In the genomic region with DNA sequence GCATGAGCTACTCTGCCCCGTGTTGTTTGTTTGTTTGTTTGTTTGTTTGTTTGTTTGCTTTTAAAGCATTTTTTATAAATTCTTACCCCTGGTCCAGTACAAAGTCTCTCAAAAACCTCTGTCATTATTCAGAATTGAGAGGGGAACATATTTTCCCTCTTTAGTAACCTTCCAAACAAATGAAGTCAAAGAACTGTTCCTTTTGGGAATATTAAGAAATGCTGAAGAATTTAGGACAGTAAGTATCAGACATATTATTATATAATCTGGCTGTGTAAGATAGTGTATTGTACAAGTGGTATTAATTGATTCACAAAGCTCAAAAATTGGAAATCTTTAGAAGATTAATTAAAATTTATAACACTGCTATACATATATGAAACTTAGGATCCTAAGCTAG, we compare ENCODE assay signal across 27 cellular contexts. TPM values are rescaled to one million over a fixed set of nuclear protein-coding genes. Genes with fewer than 3 reads are reported as not detected.
DNase-seq lines count a peak whose midpoint lies in the region; ATAC-seq and TF ChIP-seq lines count a peak whose summit lies in the region.
"Had no signal": no experiment of that assay in that cellular context is flagged by ENCODE, and none has a peak within 500 bp of the region (broad histone marks: within the 10 kb centered on the region; RNA-seq: fewer than 3 reads in every experiment).

No MANE protein-coding gene starts in this region.

- no peaks in the 10 kb centered on the region for H3K79me2 ChIP-seq in trophoblast cell (ENCODE audit: control insufficient read depth, insufficient read depth, low read length, poor library complexity)

- H3K27me3 ChIP-seq in left ventricle myocardium inferior (ENCODE audit: low read depth): no peaks in the 10 kb centered on the region
- no peaks in the 10 kb centered on the region for H3K27me3 ChIP-seq in right atrium auricular region
- no peaks in the 10 kb centered on the region for H3K27me3 ChIP-seq in Panc1 (ENCODE audit: control insufficient read depth, insufficient read depth, low read length)
- no peaks in the 10 kb centered on the region for H3K27me3 ChIP-seq in SJSA1 (replicated peaks)
- H3K27me3 ChIP-seq in trophoblast cell (ENCODE audit: insufficient read depth, low read length): no peaks in the 10 kb centered on the region
- H3K27me3 ChIP-seq: BE2C, BLaER1 had no signal

- H3K18ac ChIP-seq in trophoblast cell (ENCODE audit: low read length): no peak overlapping the region

- H3K27ac Mint-ChIP-seq in activated naive CD4-positive, alpha-beta T cell treated with anti-CD3 and anti-CD28 coated beads, Interleukin-2, amount 10 ng/mL, durations not matched to agents 7 days and 5 days: no peak overlapping the region
- H3K27ac Mint-ChIP-seq: CD14-positive monocyte; CD4-positive, alpha-beta memory T cell; CD4-positive, CD25-positive, alpha-beta regulatory T cell; CD8-positive, alpha-beta memory T cell had no signal

- BruUV-seq in Panc1 (replicated peaks; lab: Mats Ljungman, UMichigan): no TSS peak

- H3K36me3 ChIP-seq in left ventricle myocardium inferior: no peaks in the 10 kb centered on the region
- no peaks in the 10 kb centered on the region for H3K36me3 ChIP-seq in right atrium auricular region
- H3K36me3 ChIP-seq in Panc1 (ENCODE audit: control insufficient read depth, insufficient read depth, low read length): no peaks in the 10 kb centered on the region
- no peaks in the 10 kb centered on the region for H3K36me3 ChIP-seq in SJSA1
- no peaks in the 10 kb centered on the region for H3K36me3 ChIP-seq in trophoblast cell (ENCODE audit: control insufficient read depth in 1 of 2, insufficient read depth in 2 of 2, low read length in 2 of 2)
- H3K36me3 ChIP-seq: BE2C, BLaER1 had no signal

- H4K12ac ChIP-seq in trophoblast cell (ENCODE audit: low read depth, low read length): no peak overlapping the region

- H3K9me3 ChIP-seq in left ventricle myocardium inferior (replicated peaks): no peaks in the 10 kb centered on the region
- H3K9me3 ChIP-seq in right atrium auricular region: no peaks in the 10 kb centered on the region
- no peaks in the 10 kb centered on the region for H3K9me3 ChIP-seq in Panc1 (ENCODE audit: control insufficient read depth, insufficient read depth, low read depth, low read length)
- H3K9me3 ChIP-seq in SJSA1 (replicated peaks): no peaks in the 10 kb centered on the region
- H3K9me3 ChIP-seq in trophoblast cell (ENCODE audit: insufficient read depth, low read depth, low read length): no peaks in the 10 kb centered on the region
- H3K9me3 ChIP-seq: BE2C, BLaER1 had no signal

- H3K4me3 Mint-ChIP-seq in activated naive CD4-positive, alpha-beta T cell treated with anti-CD3 and anti-CD28 coated beads, Interleukin-2, amount 10 ng/mL, durations not matched to agents 7 days and 5 days: no peak overlapping the region
- H3K4me3 Mint-ChIP-seq: CD14-positive monocyte; CD4-positive, alpha-beta memory T cell; CD4-positive, CD25-positive, alpha-beta regulatory T cell; CD8-positive, alpha-beta memory T cell had no signal

- no peak overlapping the region for H2BK5ac ChIP-seq in trophoblast cell (ENCODE audit: low read depth, low read length, poor library complexity)

- in situ Hi-C loops in Panc1 (cut with HindIII; ENCODE audit: low pct_unique_long_range_greater_than_20kb, low sequenced_read_pairs): no loop called here

- no peak overlapping the region for H2AK5ac ChIP-seq in trophoblast cell (ENCODE audit: low read length)

- H3K4ac ChIP-seq in trophoblast cell (ENCODE audit: low read depth, low read length): no peak overlapping the region

- POLR2A ChIA-PET in Panc1 (lab: Charles Lee): no interaction called here

- TF ChIP-seq CTCF in left ventricle myocardium inferior (IDR thresholded peaks at IDR 0.05; ENCODE audit: borderline replicate concordance): no peak
- no peak for TF ChIP-seq CTCF in right atrium auricular region (IDR thresholded peaks at IDR 0.05)
- no peak for TF ChIP-seq CTCF in Panc1 (IDR thresholded peaks at IDR 0.05)

- H3K36me3 Mint-ChIP-seq in activated naive CD4-positive, alpha-beta T cell treated with anti-CD3 and anti-CD28 coated beads, Interleukin-2, amount 10 ng/mL, durations not matched to agents 7 days and 5 days: no peaks in the 10 kb centered on the region
- H3K36me3 Mint-ChIP-seq: CD14-positive monocyte; CD4-positive, alpha-beta memory T cell; CD4-positive, CD25-positive, alpha-beta regulatory T cell; CD8-positive, alpha-beta memory T cell had no signal

- H4K8ac ChIP-seq in trophoblast cell (ENCODE audit: low read depth, low read length): no peak overlapping the region

- H4K91ac ChIP-seq in trophoblast cell (ENCODE audit: low read depth, low read length): no peak overlapping the region

- H3K79me1 ChIP-seq in trophoblast cell (ENCODE audit: low read length): no peaks in the 10 kb centered on the region

- H3K27me3 Mint-ChIP-seq in activated naive CD4-positive, alpha-beta T cell treated with anti-CD3 and anti-CD28 coated beads, Interleukin-2, amount 10 ng/mL, durations not matched to agents 7 days and 5 days: no peaks in the 10 kb centered on the region
- H3K27me3 Mint-ChIP-seq: CD4-positive, alpha-beta memory T cell; CD4-positive, CD25-positive, alpha-beta regulatory T cell had no signal

- no CpG with 5 or more reads among the region's 1 CpG for WGBS in trophoblast cell (ENCODE audit: extremely low coverage, insufficient coverage, insufficient read length)

- H3K27ac ChIP-seq in left ventricle myocardium inferior (replicated peaks): peak overlapping the region; percentile 30
- no peak overlapping the region for H3K27ac ChIP-seq in right atrium auricular region
- peak overlapping the region; percentile 90; the same call in 1 of the 2 replicates for H3K27ac ChIP-seq in Panc1 (ENCODE audit: low read length)
- peak overlapping the region; percentile 90 for H3K27ac ChIP-seq in SJSA1
- H3K27ac ChIP-seq in trophoblast cell (ENCODE audit: low read depth, low read length): no peak overlapping the region
- H3K27ac ChIP-seq: BLaER1 had no signal

- ATAC-seq in Panc1 (no peak), sciatic nerve (peak; percentile 41)
- ATAC-seq: GM12878 had no signal

- H3K4me1 ChIP-seq in left ventricle myocardium inferior (peaks cover 8% of the 10 kb centered on the region), right atrium auricular region (peaks cover 0 to 5% of the 10 kb centered on the region in 2 donors), Panc1 (ENCODE audit: control insufficient read depth, insufficient read depth, low read length) (peaks cover 28% of the 10 kb centered on the region), SJSA1 (replicated peaks) (peaks cover 40% of the 10 kb centered on the region), trophoblast cell (ENCODE audit: control insufficient read depth in 1 of 2, insufficient read depth in 2 of 2, low read length in 2 of 2) (no peaks in the 10 kb centered on the region)
- H3K4me1 ChIP-seq: BLaER1 had no signal

- no peak overlapping the region for H2AFZ ChIP-seq in trophoblast cell (ENCODE audit: insufficient read depth, low read length, poor library complexity)

- no peak overlapping the region for H3K4me3 ChIP-seq in left ventricle myocardium inferior
- H3K4me3 ChIP-seq in right atrium auricular region: no peak overlapping the region
- H3K4me3 ChIP-seq in Panc1 (ENCODE audit: low read depth in 2 of 2, low read length in 2 of 2): no peak overlapping the region
- H3K4me3 ChIP-seq in SJSA1: no peak overlapping the region
- no peak overlapping the region for H3K4me3 ChIP-seq in trophoblast cell (ENCODE audit: low read depth, low read length)
- H3K4me3 ChIP-seq: BLaER1, GM12878 had no signal

- intact Hi-C loops in left ventricle myocardium inferior (cut with micrococcal nuclease): no loop called here
- intact Hi-C loops in Panc1 (cut with micrococcal nuclease; ENCODE audit: unreplicated experiment): loop anchor here (10.0 kb wide), 1 partner anchor 124 kb away; no protein-coding TSS in a partner anchor
- intact Hi-C loops in sciatic nerve (cut with DNase I): no loop called here

- CTCF ChIA-PET in Panc1 (lab: Charles Lee): no interaction called here
- CTCF ChIA-PET in activated naive CD4-positive, alpha-beta T cell treated with anti-CD3 and anti-CD28 coated beads, Interleukin-2, amount 10 ng/mL, durations not matched to agents 7 days and 5 days (lab: Charles Lee): no interaction called here

- H3K9ac ChIP-seq in trophoblast cell (ENCODE audit: low read length): no peak overlapping the region
- H3K9ac ChIP-seq: BLaER1 had no signal

- DNase-seq in left ventricle myocardium inferior (no peak), right atrium auricular region (ENCODE audit: low spot score) (no peak), Panc1 (ENCODE audit: low read depth, low spot score) (no peak), SJSA1 (ENCODE audit: low read depth in 1 of 2, low spot score in 2 of 2) (no peak), sciatic nerve (ENCODE audit: low spot score) (no peak), trophoblast cell (no peak), iPS-NIHi11 (ENCODE audit: low spot score) (no peak)
- no peak for DNase-seq in activated naive CD4-positive, alpha-beta T cell treated with anti-CD3 and anti-CD28 coated beads, Interleukin-2, amount 10 ng/mL, durations not matched to agents 7 days and 5 days
- DNase-seq: 8988T; ACHN; BE2C; C1 segment of cervical spinal cord; CD4-positive, alpha-beta memory T cell; CD4-positive, CD25-positive, alpha-beta regulatory T cell; CD8-positive, alpha-beta memory T cell; COR-L47; DMS 273 treated with DMSO at 0.1 percent for 48 hours; DMS153; DMS53; DMS79; DND-41; EL; GDM1 had no signal

- H2BK120ac ChIP-seq in trophoblast cell (ENCODE audit: insufficient read depth, low read length, poor library complexity): no peak overlapping the region

- no peak overlapping the region for H2BK12ac ChIP-seq in trophoblast cell (ENCODE audit: low read length)

- H3K4me2 ChIP-seq in trophoblast cell (ENCODE audit: low read length): no peak overlapping the region
- H3K4me2 ChIP-seq: BLaER1 had no signal

- no peaks in the 10 kb centered on the region for H3K4me1 Mint-ChIP-seq in activated naive CD4-positive, alpha-beta T cell treated with anti-CD3 and anti-CD28 coated beads, Interleukin-2, amount 10 ng/mL, durations not matched to agents 7 days and 5 days
- H3K4me1 Mint-ChIP-seq: CD14-positive monocyte; CD4-positive, alpha-beta memory T cell; CD4-positive, CD25-positive, alpha-beta regulatory T cell; CD8-positive, alpha-beta memory T cell had no signal

- peaks cover 7% of the 10 kb centered on the region for H3K9me3 Mint-ChIP-seq in activated naive CD4-positive, alpha-beta T cell treated with anti-CD3 and anti-CD28 coated beads, Interleukin-2, amount 10 ng/mL, durations not matched to agents 7 days and 5 days
- H3K9me3 Mint-ChIP-seq: CD14-positive monocyte had no signal

- H3K14ac ChIP-seq in trophoblast cell (ENCODE audit: low read length): no peak overlapping the region

- H3K23ac ChIP-seq in trophoblast cell (ENCODE audit: low read length): no peak overlapping the region

RNA-seq across cellular contexts. Expression of gene BMP5, which starts 54.7 kb away (rescaled TPM):
- total RNA-seq in left ventricle myocardium inferior: 0.93 TPM
- total RNA-seq in right atrium auricular region: 1 to 10 TPM; 1.6 to 6.3 TPM
- total RNA-seq in Panc1 (2021; ENCODE audit: unreplicated experiment): 17.7 TPM
- polyA plus RNA-seq in Panc1 (2012; ENCODE audit: insufficient read length): 7.9 TPM
- total RNA-seq in SJSA1 (2014; rRNA removed; shearing (Covaris generic)): 1.6 TPM in 2 replicates
- total RNA-seq in sciatic nerve: 1.3 TPM
- 0.16 and 0.18 TPM in 2 replicates for polyA plus RNA-seq in trophoblast cell (2013)
- total RNA-seq: CD4-positive, alpha-beta memory T cell; CD4-positive, CD25-positive, alpha-beta regulatory T cell; CD8-positive, alpha-beta memory T cell; G401; GM12878 had no signal
- polyA plus RNA-seq: CD14-positive monocyte; CD4-positive, alpha-beta memory T cell; CD4-positive, CD25-positive, alpha-beta regulatory T cell; CD8-positive, alpha-beta memory T cell; GM12878 had no signal

Comparison
In these comparisons a context has a peak if more than half of its experiments do, and no peak if none do; other contexts are left out.
1. H3K27ac ChIP-seq: peak in left ventricle myocardium inferior (single experiment), Panc1 (single experiment) and SJSA1 (single experiment); none in right atrium auricular region (0 of 2) and trophoblast cell (single experiment).